17 cellular contexts compared by ENCODE assay signal in the genomic region with DNA sequence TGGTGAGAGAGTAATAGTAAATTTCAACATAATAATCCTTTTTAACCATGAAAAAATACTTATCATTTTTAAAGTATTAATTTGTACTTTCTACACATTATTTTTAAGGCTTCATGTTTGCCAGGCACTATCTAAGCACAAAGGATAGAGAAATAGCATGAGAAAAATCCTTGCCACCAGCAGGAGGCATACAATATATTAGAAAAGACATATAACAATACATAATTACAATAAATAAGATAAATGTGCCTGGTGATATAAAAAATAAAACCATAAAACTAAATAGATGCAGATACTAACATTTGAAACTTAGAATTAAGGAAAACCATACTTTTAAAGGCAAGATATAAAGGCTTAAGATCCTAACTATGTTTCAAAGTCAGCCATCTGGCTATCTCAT.
A peak's percentile ranks its signal among the peaks of the same experiment; 100 is the strongest.
DNase-seq lines count a peak whose midpoint lies in the region; ATAC-seq and TF ChIP-seq lines count a peak whose summit lies in the region.
"Had no signal": no experiment of that assay in that cellular context is flagged by ENCODE, and none has a peak within 500 bp of the region (broad histone marks: within the 10 kb centered on the region; RNA-seq: fewer than 3 reads in every experiment).

No MANE protein-coding gene starts in this region.

- H3K9me2 ChIP-seq in SK-N-SH = no peaks in the 10 kb centered on the region

- peak; percentile 47 for TF ChIP-seq CTCF in SK-N-SH (IDR thresholded peaks at IDR 0.05)
- no peak for TF ChIP-seq CTCF in GM13976 (IDR thresholded peaks at IDR 0.05; ENCODE audit: borderline replicate concordance, control extremely low read depth, extremely low read depth, insufficient read depth, missing control alignments)
- no peak for TF ChIP-seq CTCF in stomach (IDR thresholded peaks at IDR 0.05)

- no peaks in the 10 kb centered on the region for H3K4me1 Mint-ChIP-seq in activated CD8-positive, alpha-beta T cell treated with anti-CD3 and anti-CD28 coated beads, Interleukin-2, amount 10 ng/mL, durations not matched to agents 7 days and 5 days (ENCODE audit: low read depth)
- H3K4me1 Mint-ChIP-seq: CD14-positive monocyte had no signal

- no peak overlapping the region for H3K4me2 ChIP-seq in SK-N-SH

- no peak overlapping the region for H3K9ac ChIP-seq in SK-N-SH

- H3K9me3 ChIP-seq in SK-N-SH = no peaks in the 10 kb centered on the region
- no peaks in the 10 kb centered on the region for H3K9me3 ChIP-seq in stomach

- POLR2A ChIA-PET in SK-N-SH (lab: Yijun Ruan, JAX) = no interaction called here
- POLR2A ChIA-PET in activated CD8-positive, alpha-beta T cell treated with anti-CD3 and anti-CD28 coated beads, Interleukin-2, amount 10 ng/mL, durations not matched to agents 7 days and 5 days (lab: Charles Lee) = no interaction called here

- H2AFZ ChIP-seq in SK-N-SH (ENCODE audit: low read depth) = no peak overlapping the region

- in situ Hi-C loops in GM13976 (cut with MboI; ENCODE audit: low sequenced_read_pairs, unreplicated experiment) = no loop called here

- H3K36me3 ChIP-seq in SK-N-SH (replicated peaks in 1 of 2; ENCODE audit: control insufficient read depth in 1 of 2, insufficient read depth in 2 of 2, low read length in 1 of 2) (no peaks in the 10 kb centered on the region), stomach (no peaks in the 10 kb centered on the region)

- TF ChIP-seq RAD21 in SK-N-SH (IDR thresholded peaks at IDR 0.05; ENCODE audit: low read length) = peak; percentile 43

- H3K79me2 ChIP-seq in SK-N-SH (ENCODE audit: insufficient read depth) = no peaks in the 10 kb centered on the region

- TF ChIP-seq EP300 in SK-N-SH (IDR thresholded peaks at IDR 0.05; ENCODE audit: borderline replicate concordance in 1 of 2, low read depth in 1 of 2, low read length in 1 of 2) (no peak), stomach (IDR thresholded peaks at IDR 0.05) (no peak)

- H4K20me1 ChIP-seq in SK-N-SH (ENCODE audit: insufficient read depth) = no peaks in the 10 kb centered on the region

- DNase-seq in SK-N-SH = no peak
- peak; percentile 7 for DNase-seq in amniotic epithelial cell (ENCODE audit: low read depth)
- DNase-seq in iris pigment epithelial cell (ENCODE audit: low read depth) = peak; percentile 3
- no peak for DNase-seq in activated CD8-positive, alpha-beta T cell treated with anti-CD3 and anti-CD28 coated beads, Interleukin-2, amount 10 ng/mL, durations not matched to agents 7 days and 5 days
- no peak for DNase-seq in GM13976 (ENCODE audit: low spot score)
- no peak for DNase-seq in stomach
- DNase-seq: DND-41, GF-D8, Kasumi-1, NCI-H187 treated with DMSO at 0.1 percent for 48 hours, NCI-H2171, NCI-H446 treated with DMSO at 0.1 percent for 48 hours, SIG-M5 had no signal

- no peaks in the 10 kb centered on the region for H3F3A ChIP-seq in SK-N-SH (replicated peaks; ENCODE audit: insufficient read depth)

- TF ChIP-seq POLR2A in stomach (IDR thresholded peaks at IDR 0.05) = no peak

- H3K27me3 ChIP-seq in SK-N-SH (ENCODE audit: insufficient read depth) (no peaks in the 10 kb centered on the region), stomach (no peaks in the 10 kb centered on the region)

- H3K27ac ChIP-seq in SK-N-SH (ENCODE audit: low read depth in 2 of 2, low read length in 1 of 2) (no peak overlapping the region), stomach (no peak overlapping the region)

- no peak overlapping the region for H3K4me3 Mint-ChIP-seq in activated CD8-positive, alpha-beta T cell treated with anti-CD3 and anti-CD28 coated beads, Interleukin-2, amount 10 ng/mL, durations not matched to agents 7 days and 5 days
- H3K4me3 Mint-ChIP-seq: CD14-positive monocyte had no signal

- intact Hi-C loops in stomach (cut with DNase I; ENCODE audit: low total_unique reads) = no loop called here

- peaks cover 4% of the 10 kb centered on the region for H3K9me3 Mint-ChIP-seq in activated CD8-positive, alpha-beta T cell treated with anti-CD3 and anti-CD28 coated beads, Interleukin-2, amount 10 ng/mL, durations not matched to agents 7 days and 5 days (ENCODE audit: insufficient read depth)

- no peak overlapping the region for H3K27ac Mint-ChIP-seq in activated CD8-positive, alpha-beta T cell treated with anti-CD3 and anti-CD28 coated beads, Interleukin-2, amount 10 ng/mL, durations not matched to agents 7 days and 5 days
- H3K27ac Mint-ChIP-seq: CD14-positive monocyte had no signal

- CTCF ChIA-PET in SK-N-SH (lab: Yijun Ruan, JAX) = no interaction called here
- CTCF ChIA-PET in activated CD8-positive, alpha-beta T cell treated with anti-CD3 and anti-CD28 coated beads, Interleukin-2, amount 10 ng/mL, durations not matched to agents 7 days and 5 days (lab: Charles Lee) = no interaction called here

- no peaks in the 10 kb centered on the region for H3K36me3 Mint-ChIP-seq in activated CD8-positive, alpha-beta T cell treated with anti-CD3 and anti-CD28 coated beads, Interleukin-2, amount 10 ng/mL, durations not matched to agents 7 days and 5 days (ENCODE audit: low read depth)
- H3K36me3 Mint-ChIP-seq: CD14-positive monocyte had no signal

- H3K4me3 ChIP-seq in SK-N-SH (ENCODE audit: low read depth in 2 of 2, low read length in 1 of 2) (no peak overlapping the region), stomach (no peak overlapping the region)

- no peaks in the 10 kb centered on the region for H3K27me3 Mint-ChIP-seq in activated CD8-positive, alpha-beta T cell treated with anti-CD3 and anti-CD28 coated beads, Interleukin-2, amount 10 ng/mL, durations not matched to agents 7 days and 5 days (ENCODE audit: low read depth)

- ATAC-seq in SK-N-SH treated with all-trans-retinoic acid at 6 μM for 48 hours (no peak), HG03457 (IDR thresholded peaks at IDR 0.05; ENCODE audit: unreplicated experiment) (no peak)
- ATAC-seq in activated CD8-positive, alpha-beta T cell treated with anti-CD3 and anti-CD28 coated beads, Interleukin-2, amount 10 ng/mL, durations not matched to agents 7 days and 5 days = no peak
- ATAC-seq: HepG2 had no signal

- H3K4me1 ChIP-seq in SK-N-SH (ENCODE audit: control insufficient read depth in 1 of 2, insufficient read depth in 2 of 2, low read depth in 1 of 2, low read length in 1 of 2) (no peaks in the 10 kb centered on the region; a peak in 2 of 4 replicates), stomach (no peaks in the 10 kb centered on the region)

TF ChIP-seq in SK-N-SH, 30 proteins besides CTCF, POLR2A, EP300 and RAD21 (continues in another document):
- no peak for TF ChIP-seq FOXM1 (IDR thresholded peaks at IDR 0.05; ENCODE audit: low read depth)
- TF ChIP-seq, protein P1, sequence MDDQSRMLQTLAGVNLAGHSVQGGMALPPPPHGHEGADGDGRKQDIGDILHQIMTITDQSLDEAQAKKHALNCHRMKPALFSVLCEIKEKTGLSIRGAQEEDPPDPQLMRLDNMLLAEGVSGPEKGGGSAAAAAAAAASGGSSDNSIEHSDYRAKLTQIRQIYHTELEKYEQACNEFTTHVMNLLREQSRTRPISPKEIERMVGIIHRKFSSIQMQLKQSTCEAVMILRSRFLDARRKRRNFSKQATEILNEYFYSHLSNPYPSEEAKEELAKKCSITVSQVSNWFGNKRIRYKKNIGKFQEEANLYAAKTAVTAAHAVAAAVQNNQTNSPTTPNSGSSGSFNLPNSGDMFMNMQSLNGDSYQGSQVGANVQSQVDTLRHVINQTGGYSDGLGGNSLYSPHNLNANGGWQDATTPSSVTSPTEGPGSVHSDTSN (IDR thresholded peaks at IDR 0.05) = no peak
- no peak for TF ChIP-seq TAF1 (IDR thresholded peaks at IDR 0.05; ENCODE audit: borderline replicate concordance, low read depth, low read length)
- TF ChIP-seq GATA2 (CRISPR knock-in tag; IDR thresholded peaks at IDR 0.05) = no peak
- TF ChIP-seq NRF1 (IDR thresholded peaks at IDR 0.05; ENCODE audit: low read depth, low read length) = no peak

TF ChIP-seq in SK-N-SH treated with all-trans-retinoic acid at 6 μM for 48 hours, 23 proteins besides CTCF, POLR2A, EP300 and RAD21 (continues in another document):
- TF ChIP-seq, protein P2, sequence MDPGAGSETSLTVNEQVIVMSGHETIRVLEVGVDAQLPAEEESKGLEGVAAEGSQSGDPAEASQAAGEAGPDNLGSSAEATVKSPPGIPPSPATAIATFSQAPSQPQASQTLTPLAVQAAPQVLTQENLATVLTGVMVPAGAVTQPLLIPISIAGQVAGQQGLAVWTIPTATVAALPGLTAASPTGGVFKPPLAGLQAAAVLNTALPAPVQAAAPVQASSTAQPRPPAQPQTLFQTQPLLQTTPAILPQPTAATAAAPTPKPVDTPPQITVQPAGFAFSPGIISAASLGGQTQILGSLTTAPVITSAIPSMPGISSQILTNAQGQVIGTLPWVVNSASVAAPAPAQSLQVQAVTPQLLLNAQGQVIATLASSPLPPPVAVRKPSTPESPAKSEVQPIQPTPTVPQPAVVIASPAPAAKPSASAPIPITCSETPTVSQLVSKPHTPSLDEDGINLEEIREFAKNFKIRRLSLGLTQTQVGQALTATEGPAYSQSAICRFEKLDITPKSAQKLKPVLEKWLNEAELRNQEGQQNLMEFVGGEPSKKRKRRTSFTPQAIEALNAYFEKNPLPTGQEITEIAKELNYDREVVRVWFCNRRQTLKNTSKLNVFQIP (CRISPR knock-in tag; IDR thresholded peaks at IDR 0.05; ENCODE audit: borderline replicate concordance, low read depth) = no peak
- TF ChIP-seq SNAI2 (CRISPR knock-in tag; IDR thresholded peaks at IDR 0.05) = no peak
- TF ChIP-seq ARNTL (CRISPR knock-in tag; IDR thresholded peaks at IDR 0.05; ENCODE audit: borderline replicate concordance, low read depth) = no peak
- no peak for TF ChIP-seq OSR1 (CRISPR knock-in tag; IDR thresholded peaks at IDR 0.05)
- TF ChIP-seq ESRRG (CRISPR knock-in tag; IDR thresholded peaks at IDR 0.05) = no peak
- TF ChIP-seq, protein P3, sequence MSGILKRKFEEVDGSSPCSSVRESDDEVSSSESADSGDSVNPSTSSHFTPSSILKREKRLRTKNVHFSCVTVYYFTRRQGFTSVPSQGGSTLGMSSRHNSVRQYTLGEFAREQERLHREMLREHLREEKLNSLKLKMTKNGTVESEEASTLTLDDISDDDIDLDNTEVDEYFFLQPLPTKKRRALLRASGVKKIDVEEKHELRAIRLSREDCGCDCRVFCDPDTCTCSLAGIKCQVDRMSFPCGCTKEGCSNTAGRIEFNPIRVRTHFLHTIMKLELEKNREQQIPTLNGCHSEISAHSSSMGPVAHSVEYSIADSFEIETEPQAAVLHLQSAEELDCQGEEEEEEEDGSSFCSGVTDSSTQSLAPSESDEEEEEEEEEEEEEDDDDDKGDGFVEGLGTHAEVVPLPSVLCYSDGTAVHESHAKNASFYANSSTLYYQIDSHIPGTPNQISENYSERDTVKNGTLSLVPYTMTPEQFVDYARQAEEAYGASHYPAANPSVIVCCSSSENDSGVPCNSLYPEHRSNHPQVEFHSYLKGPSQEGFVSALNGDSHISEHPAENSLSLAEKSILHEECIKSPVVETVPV (CRISPR knock-in tag; IDR thresholded peaks at IDR 0.05) = no peak
- no peak for TF ChIP-seq ZFP3 (CRISPR knock-in tag; IDR thresholded peaks at IDR 0.05)

Comparison
In these comparisons a context has a peak if more than half of its experiments do, and no peak if none do; other contexts are left out.
1. DNase-seq: peak in amniotic epithelial cell (single experiment) and iris pigment epithelial cell (single experiment); none in SK-N-SH (single experiment), activated CD8-positive, alpha-beta T cell treated with anti-CD3 and anti-CD28 coated beads, Interleukin-2, amount 10 ng/mL, durations not matched to agents 7 days and 5 days (single experiment), GM13976 (single experiment) and stomach (single experiment).